Comparison of ENCODE assay signal across 16 cellular contexts in the genomic region with DNA sequence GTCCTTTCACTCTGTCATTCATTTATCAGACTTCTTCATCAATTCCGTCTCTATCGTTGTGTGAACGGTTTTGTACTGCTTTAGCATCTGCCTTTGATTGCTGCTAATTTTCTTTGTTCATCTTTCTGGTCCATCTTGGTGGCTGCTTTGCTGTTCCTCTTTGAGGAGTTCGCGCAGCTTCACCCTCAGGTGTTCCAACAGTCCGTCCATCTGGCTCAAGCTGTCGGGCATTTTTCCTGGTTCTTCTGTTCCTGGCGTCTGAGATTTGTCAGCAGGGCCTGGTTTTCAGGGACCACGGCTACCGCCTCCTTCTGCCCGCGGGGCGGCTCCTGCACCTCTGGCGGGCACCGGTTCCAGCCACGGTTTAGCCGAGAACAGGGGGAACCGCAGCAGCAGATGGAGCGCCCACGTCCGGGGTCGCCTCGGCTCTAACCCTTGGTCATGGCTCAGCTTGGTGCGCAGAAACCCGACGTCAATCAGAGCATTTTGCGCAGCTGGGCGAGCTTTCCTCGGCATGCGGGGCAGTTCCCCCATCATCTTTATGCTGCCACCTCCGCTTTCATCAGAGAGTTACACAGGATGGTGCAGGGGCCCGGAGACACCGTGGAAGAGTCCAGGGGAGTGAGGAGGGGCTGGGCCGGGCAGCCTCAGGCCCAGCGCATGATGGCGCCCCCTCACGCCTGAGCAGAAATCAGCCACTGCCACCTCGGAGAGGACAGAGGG.
DNase-seq lines count a peak whose midpoint lies in the region; ATAC-seq, FAIRE-seq and TF ChIP-seq lines count a peak whose summit lies in the region.
"Had no signal": no experiment of that assay in that cellular context is flagged by ENCODE, and none has a peak within 500 bp of the region (broad histone marks: within the 10 kb centered on the region; RNA-seq: fewer than 3 reads in every experiment).

No MANE protein-coding gene starts in this region.

- H3K4me1 ChIP-seq in left ventricle myocardium inferior, result no peaks in the 10 kb centered on the region
- H3K4me1 ChIP-seq: parathyroid adenoma had no signal

- no peaks in the 10 kb centered on the region for H3K36me3 ChIP-seq in left ventricle myocardium inferior
- H3K36me3 ChIP-seq: tibial artery had no signal

- H3K27ac ChIP-seq in left ventricle myocardium inferior (replicated peaks), result peak overlapping the region; percentile 19
- H3K27ac ChIP-seq: hepatocyte, parathyroid adenoma, tibial artery had no signal

- peaks cover 2% of the 10 kb centered on the region for H3K9me3 ChIP-seq in left ventricle myocardium inferior (replicated peaks)
- H3K9me3 ChIP-seq: tibial artery had no signal

- peaks cover 0 to 3% of the 10 kb centered on the region in 2 donors for H3K4me1 Mint-ChIP-seq in stimulated activated naive B cell treated with anti-CD40 and anti-IgM and Interleukin-4, amounts not matched to agents 10 μg/mL and 1 μg/mL and 100 μg/mL, for 72 hours

- peak overlapping the region; percentile 56 for H3K4me3 ChIP-seq in left ventricle myocardium inferior
- H3K4me3 ChIP-seq: hepatocyte, tibial artery had no signal

- peaks cover 4 to 8% of the 10 kb centered on the region in 2 donors for H3K9me3 Mint-ChIP-seq in stimulated activated naive B cell treated with anti-CD40 and anti-IgM and Interleukin-4, amounts not matched to agents 10 μg/mL and 1 μg/mL and 100 μg/mL, for 72 hours

- intact Hi-C loops in left ventricle myocardium inferior (cut with micrococcal nuclease), result no loop called here

- peak; percentile 37 for TF ChIP-seq CTCF in left ventricle myocardium inferior (IDR thresholded peaks at IDR 0.05; ENCODE audit: borderline replicate concordance)

- H3K27ac Mint-ChIP-seq in stimulated activated naive B cell treated with anti-CD40 and anti-IgM and Interleukin-4, amounts not matched to agents 10 μg/mL and 1 μg/mL and 100 μg/mL, for 72 hours, result no peak overlapping the region

- H3K4me3 Mint-ChIP-seq in stimulated activated naive B cell treated with anti-CD40 and anti-IgM and Interleukin-4, amounts not matched to agents 10 μg/mL and 1 μg/mL and 100 μg/mL, for 72 hours, result peak overlapping the region; percentile 56 to 58

- no peaks in the 10 kb centered on the region for H3K36me3 Mint-ChIP-seq in stimulated activated naive B cell treated with anti-CD40 and anti-IgM and Interleukin-4, amounts not matched to agents 10 μg/mL and 1 μg/mL and 100 μg/mL, for 72 hours

- peak; percentile 33 to 52 for ATAC-seq in stimulated activated naive B cell treated with anti-CD40 and anti-IgM and Interleukin-4, amounts not matched to agents 10 μg/mL and 1 μg/mL and 100 μg/mL, for 72 hours (replicated peaks)
- ATAC-seq in GM18870 (IDR thresholded peaks at IDR 0.05; ENCODE audit: unreplicated experiment), result no peak

- H3K27me3 Mint-ChIP-seq in stimulated activated naive B cell treated with anti-CD40 and anti-IgM and Interleukin-4, amounts not matched to agents 10 μg/mL and 1 μg/mL and 100 μg/mL, for 72 hours, result peaks cover 22 to 24% of the 10 kb centered on the region in 2 donors

- FAIRE-seq in urothelium cell line (lab: Jason Lieb, UNC), result no peak
- FAIRE-seq: D721Med had no signal

- peaks cover 29% of the 10 kb centered on the region for H3K27me3 ChIP-seq in left ventricle myocardium inferior (ENCODE audit: low read depth)
- H3K27me3 ChIP-seq: hepatocyte, tibial artery had no signal

- DNase-seq in activated gamma-delta T cell (lab: John Stamatoyannopoulos, UW) (peak; percentile 5), activated gamma-delta T cell treated with Interleukin-2 at 50 U/mL for 16 hours (no peak), OCI-M1 (lab: John Stamatoyannopoulos, UW) (peak; percentile 92), left ventricle myocardium inferior (peak; percentile 25), cerebellum (ENCODE audit: low spot score) (no peak), urothelium cell line (ENCODE audit: low spot score) (no peak)
- DNase-seq in stimulated activated naive B cell treated with anti-CD40 and anti-IgM and Interleukin-4, amounts not matched to agents 10 μg/mL and 1 μg/mL and 100 μg/mL, for 72 hours, result no peak
- DNase-seq: activated CD8-positive, alpha-beta memory T cell treated with anti-CD3 and anti-CD28 coated beads, Interleukin-2, amount 50 U/mL, for 4 hours; dorsolateral prefrontal cortex; KG1; NCI-H2171 treated with DMSO at 0.1 percent for 48 hours; tibial artery had no signal

Comparison
In these comparisons a context has a peak if more than half of its experiments do, and no peak if none do; other contexts are left out.
1. DNase-seq: peak in activated gamma-delta T cell (single experiment), OCI-M1 (single experiment) and left ventricle myocardium inferior (single experiment); none in activated gamma-delta T cell treated with Interleukin-2 at 50 U/mL for 16 hours (single experiment), stimulated activated naive B cell treated with anti-CD40 and anti-IgM and Interleukin-4, amounts not matched to agents 10 μg/mL and 1 μg/mL and 100 μg/mL, for 72 hours (single experiment), cerebellum (single experiment) and urothelium cell line (single experiment).